ENCODE assay signal across 21 cellular contexts in the genomic region with DNA sequence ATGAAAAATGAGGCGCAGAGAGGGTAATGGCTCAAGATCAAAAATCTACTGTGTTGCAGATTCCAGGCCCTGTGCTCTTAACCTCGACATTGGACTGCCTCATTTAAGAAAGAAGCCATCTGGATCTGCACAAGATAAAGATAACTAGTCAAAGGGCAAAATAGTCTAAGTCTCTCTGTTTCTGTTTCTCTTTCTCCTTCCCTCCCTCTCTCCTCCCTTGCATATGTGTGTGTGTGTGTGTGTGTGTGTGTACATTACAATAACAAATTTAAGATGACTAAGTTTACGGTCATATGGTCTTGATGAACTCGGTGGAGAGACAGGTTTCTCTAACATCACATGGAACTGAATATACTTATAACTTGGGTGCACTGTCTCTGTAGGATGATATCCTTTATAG.
DNase-seq lines count a peak whose midpoint lies in the region; ATAC-seq and TF ChIP-seq lines count a peak whose summit lies in the region.
"Had no signal": no experiment of that assay in that cellular context is flagged by ENCODE, and none has a peak within 500 bp of the region (broad histone marks: within the 10 kb centered on the region; RNA-seq: fewer than 3 reads in every experiment).

No MANE protein-coding gene starts in this region.

- H3K27ac ChIP-seq in mammary epithelial cell (ENCODE audit: insufficient read depth, low read depth, low read length) = no peak overlapping the region
- H3K27ac ChIP-seq in breast epithelium = peak overlapping the region in 1 of 2 donors; percentile 7
- H3K27ac ChIP-seq in PC-3 (ENCODE audit: low read length) = no peak overlapping the region
- H3K27ac ChIP-seq in fibroblast of lung (ENCODE audit: insufficient read depth, low read length) = no peak overlapping the region
- no peak overlapping the region for H3K27ac ChIP-seq in tibial nerve
- H3K27ac ChIP-seq: 22Rv1, brain microvascular endothelial cell, RWPE1, thyroid gland had no signal

- H3K4me3 ChIP-seq in mammary epithelial cell (replicated peaks in 1 of 3; ENCODE audit: insufficient read depth in 1 of 3, low read depth in 2 of 3, low read length in 3 of 3) = no peak overlapping the region
- no peak overlapping the region for H3K4me3 ChIP-seq in breast epithelium
- H3K4me3 ChIP-seq in PC-3 (ENCODE audit: low read length) = no peak overlapping the region
- no peak overlapping the region for H3K4me3 ChIP-seq in fibroblast of lung (replicated peaks in 1 of 4; ENCODE audit: control extremely low read depth in 1 of 4, insufficient read depth in 1 of 4, low read depth in 3 of 4, low read length in 4 of 4)
- H3K4me3 ChIP-seq in skeletal muscle cell (ENCODE audit: low read depth, low read length) = no peak overlapping the region
- no peak overlapping the region for H3K4me3 ChIP-seq in tibial nerve
- H3K4me3 ChIP-seq: thyroid gland had no signal

- H3K4me2 ChIP-seq in mammary epithelial cell (ENCODE audit: insufficient read depth, low read depth, low read length) (no peak overlapping the region), PC-3 (ENCODE audit: low read length) (no peak overlapping the region), fibroblast of lung (ENCODE audit: extremely low read depth, insufficient read depth, low read length) (no peak overlapping the region)

- H3K9me2 ChIP-seq in PC-3 (replicated peaks; ENCODE audit: low read length) = no peaks in the 10 kb centered on the region

- TF ChIP-seq POLR2A in breast epithelium (IDR thresholded peaks at IDR 0.05) = no peak
- TF ChIP-seq POLR2A in tibial nerve (IDR thresholded peaks at IDR 0.05) = no peak

- peaks cover 2% of the 10 kb centered on the region for H3K9me3 Mint-ChIP-seq in activated naive CD8-positive, alpha-beta T cell treated with anti-CD3 and anti-CD28 coated beads for 36 hours
- H3K9me3 Mint-ChIP-seq: CD8-positive, alpha-beta T cell had no signal

- H3K4me1 ChIP-seq in mammary epithelial cell (ENCODE audit: insufficient read depth, low read length) = no peaks in the 10 kb centered on the region
- no peaks in the 10 kb centered on the region for H3K4me1 ChIP-seq in breast epithelium
- H3K4me1 ChIP-seq in PC-3 (ENCODE audit: insufficient read depth, low read length) = peaks cover 12% of the 10 kb centered on the region; the same call in 1 of the 2 replicates
- peaks cover 19% of the 10 kb centered on the region for H3K4me1 ChIP-seq in fibroblast of lung (ENCODE audit: control insufficient read depth, extremely low read depth, insufficient read depth, low read length)
- no peaks in the 10 kb centered on the region for H3K4me1 ChIP-seq in tibial nerve
- H3K4me1 ChIP-seq: thyroid gland had no signal

- H3K27ac Mint-ChIP-seq in activated naive CD8-positive, alpha-beta T cell treated with anti-CD3 and anti-CD28 coated beads for 36 hours = no peak overlapping the region
- H3K27ac Mint-ChIP-seq: CD8-positive, alpha-beta T cell; T-helper 17 cell had no signal

- H4K20me1 ChIP-seq in mammary epithelial cell (ENCODE audit: insufficient read depth, low read length) = no peaks in the 10 kb centered on the region
- no peaks in the 10 kb centered on the region for H4K20me1 ChIP-seq in PC-3 (ENCODE audit: low read length)
- no peaks in the 10 kb centered on the region for H4K20me1 ChIP-seq in fibroblast of lung (ENCODE audit: control insufficient read depth, extremely low read depth, insufficient read depth, low read length)

- H3K4me3 Mint-ChIP-seq in activated naive CD8-positive, alpha-beta T cell treated with anti-CD3 and anti-CD28 coated beads for 36 hours = no peak overlapping the region
- H3K4me3 Mint-ChIP-seq: CD8-positive, alpha-beta T cell; T-helper 17 cell had no signal

- POLR2A ChIA-PET in PC-3 (lab: Charles Lee; ENCODE audit: unreplicated experiment) = no interaction called here

- WGBS in mammary epithelial cell (ENCODE audit: low coverage, missing lambda C conversion rate) = 83% methylated on average over 4 of the region's 4 CpGs
- 78 to 86% methylated on average over 4 of the region's 4 CpGs for WGBS in tibial nerve, 2 donors

- TF ChIP-seq EP300 in tibial nerve (IDR thresholded peaks at IDR 0.05) = no peak

- no TSS peak for BruUV-seq in mammary epithelial cell (replicated peaks; lab: Mats Ljungman, UMichigan)
- BruUV-seq in PC-3 (replicated peaks; lab: Mats Ljungman, UMichigan) = no TSS peak

- DNase-seq in mammary epithelial cell (peak; percentile 65), breast epithelium (ENCODE audit: low spot score in 2 of 2) (no peak), PC-3 (peak; percentile 56), fibroblast of lung (ENCODE audit: low read depth in 2 of 2) (peak; percentile 79 to 89), skeletal muscle cell (ENCODE audit: low read depth) (peak; percentile 34), tibial nerve (ENCODE audit: low spot score in 2 of 2) (no peak)
- DNase-seq in activated naive CD8-positive, alpha-beta T cell treated with anti-CD3 and anti-CD28 coated beads for 36 hours = no peak
- DNase-seq: activated CD8-positive, alpha-beta memory T cell treated with anti-CD3 and anti-CD28 coated beads, Interleukin-2, amount 50 U/mL, for 4 hours; activated naive CD4-positive, alpha-beta T cell treated with Interleukin-2 at 50 U/mL for 16 hours; brain microvascular endothelial cell; CD8-positive, alpha-beta T cell; GOT3; MV-4-11; NCI-H2081; occipital lobe; T-helper 17 cell; thyroid gland had no signal

- H3K27me3 Mint-ChIP-seq in activated naive CD8-positive, alpha-beta T cell treated with anti-CD3 and anti-CD28 coated beads for 36 hours = peaks cover 11% of the 10 kb centered on the region

- H3K27me3 ChIP-seq in mammary epithelial cell (ENCODE audit: insufficient read depth, low read length) (no peaks in the 10 kb centered on the region), breast epithelium (no peaks in the 10 kb centered on the region), PC-3 (ENCODE audit: low read length) (no peaks in the 10 kb centered on the region), fibroblast of lung (ENCODE audit: control insufficient read depth, insufficient read depth, low read length) (no peaks in the 10 kb centered on the region), tibial nerve (no peaks in the 10 kb centered on the region)
- H3K27me3 ChIP-seq: brain microvascular endothelial cell, thyroid gland had no signal

- H3K4me1 Mint-ChIP-seq in activated naive CD8-positive, alpha-beta T cell treated with anti-CD3 and anti-CD28 coated beads for 36 hours = no peaks in the 10 kb centered on the region
- H3K4me1 Mint-ChIP-seq: T-helper 17 cell had no signal

- dilution Hi-C loops in mammary epithelial cell (cut with HindIII; ENCODE audit: low sequenced_read_pairs) = no loop called here

- intact Hi-C loops in mammary epithelial cell (cut with micrococcal nuclease) = no loop called here
- intact Hi-C loops in breast epithelium (cut with DNase I; ENCODE audit: low total_unique reads) = no loop called here
- intact Hi-C loops in PC-3 (cut with micrococcal nuclease) = no loop called here

- H3K36me3 ChIP-seq in mammary epithelial cell (ENCODE audit: insufficient read depth, low read length) (no peaks in the 10 kb centered on the region), breast epithelium (no peaks in the 10 kb centered on the region), PC-3 (ENCODE audit: low read depth, low read length) (no peaks in the 10 kb centered on the region), fibroblast of lung (ENCODE audit: control insufficient read depth, insufficient read depth, low read length) (no peaks in the 10 kb centered on the region), tibial nerve (no peaks in the 10 kb centered on the region)
- H3K36me3 ChIP-seq: brain microvascular endothelial cell, thyroid gland had no signal

- ATAC-seq in PC-3 (peak; percentile 65), HG02623 (IDR thresholded peaks at IDR 0.05; ENCODE audit: unreplicated experiment) (no peak)
- ATAC-seq: activated CD4-positive, CD25-positive, alpha-beta regulatory T cell treated with anti-CD3 and anti-CD28 coated beads, Interleukin-2, amount 50 U/mL, for 24 hours; CD8-positive, alpha-beta T cell; T-helper 17 cell had no signal

- H3K36me3 Mint-ChIP-seq in activated naive CD8-positive, alpha-beta T cell treated with anti-CD3 and anti-CD28 coated beads for 36 hours = no peaks in the 10 kb centered on the region
- H3K36me3 Mint-ChIP-seq: CD8-positive, alpha-beta T cell had no signal

- H3K79me2 ChIP-seq in mammary epithelial cell (ENCODE audit: insufficient read depth, low read length) (no peaks in the 10 kb centered on the region), PC-3 (ENCODE audit: low read length) (no peaks in the 10 kb centered on the region), fibroblast of lung (ENCODE audit: control insufficient read depth, insufficient read depth, low read length) (peaks cover 2% of the 10 kb centered on the region)

- H2AFZ ChIP-seq in mammary epithelial cell (ENCODE audit: low read depth, low read length) (no peak overlapping the region), PC-3 (ENCODE audit: low read length) (no peak overlapping the region), fibroblast of lung (ENCODE audit: low read length) (no peak overlapping the region)

- CTCF ChIA-PET in mammary epithelial cell (lab: Charles Lee; ENCODE audit: low non-redundant PET) (no interaction called here), PC-3 (lab: Charles Lee) (no interaction called here)

- H3K9me3 ChIP-seq in mammary epithelial cell (replicated peaks; ENCODE audit: insufficient read depth, low read length) = no peaks in the 10 kb centered on the region
- no peaks in the 10 kb centered on the region for H3K9me3 ChIP-seq in breast epithelium
- H3K9me3 ChIP-seq in PC-3 (ENCODE audit: low read length) = no peaks in the 10 kb centered on the region
- no peaks in the 10 kb centered on the region for H3K9me3 ChIP-seq in fibroblast of lung (ENCODE audit: control insufficient read depth, insufficient read depth, low read depth, low read length)
- no peaks in the 10 kb centered on the region for H3K9me3 ChIP-seq in tibial nerve
- H3K9me3 ChIP-seq: thyroid gland had no signal

- TF ChIP-seq CTCF in mammary epithelial cell (conservative IDR thresholded peaks at IDR 0.05 in 1 of 2, IDR thresholded peaks at IDR 0.05 in 1 of 2; ENCODE audit: extremely low read depth in 1 of 2, insufficient read depth in 1 of 2, low read depth in 1 of 2, low read length in 2 of 2) = no peak
- no peak for TF ChIP-seq CTCF in breast epithelium (IDR thresholded peaks at IDR 0.05)
- no peak for TF ChIP-seq CTCF in PC-3 (conservative IDR thresholded peaks at IDR 0.05; ENCODE audit: low read depth, low read length)
- no peak for TF ChIP-seq CTCF in fibroblast of lung (conservative IDR thresholded peaks at IDR 0.05 in 1 of 2, IDR thresholded peaks at IDR 0.05 in 1 of 2; ENCODE audit: low read depth in 1 of 2, low read length in 2 of 2)
- no peak for TF ChIP-seq CTCF in tibial nerve (IDR thresholded peaks at IDR 0.05)

- H3K9ac ChIP-seq in mammary epithelial cell (ENCODE audit: insufficient read depth, low read length) = no peak overlapping the region
- no peak overlapping the region for H3K9ac ChIP-seq in PC-3 (ENCODE audit: low read length)
- H3K9ac ChIP-seq in fibroblast of lung (ENCODE audit: insufficient read depth, low read length) = no peak overlapping the region

- no peaks in the 10 kb centered on the region for H3F3A ChIP-seq in PC-3 (ENCODE audit: low read length, unreplicated experiment)

- in situ Hi-C loops in mammary epithelial cell (cut with MboI; ENCODE audit: low sequenced_read_pairs in 2 of 2) = no loop called here

Comparison
In these comparisons a context has a peak if more than half of its experiments do, and no peak if none do; other contexts are left out.
1. DNase-seq: peak in mammary epithelial cell (single experiment), PC-3 (single experiment), fibroblast of lung (2 of 2) and skeletal muscle cell (single experiment); none in breast epithelium (0 of 2), activated naive CD8-positive, alpha-beta T cell treated with anti-CD3 and anti-CD28 coated beads for 36 hours (single experiment) and tibial nerve (0 of 2).